ENCODE assay signal across 29 cellular contexts in the genomic region with DNA sequence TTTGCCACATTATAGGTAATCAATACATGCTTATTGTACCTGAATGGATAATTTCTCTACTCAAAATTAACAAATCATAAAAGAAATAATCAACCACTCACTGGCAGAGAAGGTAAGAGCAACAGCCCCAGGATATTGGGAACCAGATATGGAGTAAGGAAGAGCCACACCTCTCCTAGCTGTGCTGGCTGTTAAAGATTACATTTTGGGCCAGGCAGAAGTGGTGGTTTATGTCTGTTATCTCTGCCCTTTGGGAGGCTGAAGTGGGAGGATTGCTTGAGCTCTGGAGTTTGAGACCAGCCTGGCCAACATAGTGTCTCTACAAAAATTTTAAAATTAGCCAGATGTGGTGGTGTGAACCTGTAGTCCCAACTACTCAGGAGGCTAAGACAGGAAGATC. TPM values are rescaled to one million over a fixed set of nuclear protein-coding genes. Genes with fewer than 3 reads are reported as not detected.
"Had no signal": no experiment of that assay in that cellular context is flagged by ENCODE, and none has a peak within 500 bp of the region (broad histone marks: within the 10 kb centered on the region; RNA-seq: fewer than 3 reads in every experiment).

No MANE protein-coding gene starts in this region.

- DNase-seq: dermis blood vessel endothelial cell; dorsolateral prefrontal cortex; effector CD4-positive, alpha-beta T cell; effector memory CD4-positive, alpha-beta T cell; esophagus squamous epithelium; foreskin fibroblast; foreskin melanocyte; gastrocnemius medialis; glutamatergic neuron; head of caudate nucleus; heart right ventricle; hippocampal formation; kidney; kidney glomerular epithelial cell; left lung; left ventricle myocardium superior; lower lobe of right lung; mesenchymal stem cell; mucosa of descending colon; naive B cell; naive thymus-derived CD8-positive, alpha-beta T cell had no signal

- ATAC-seq: esophagus mucosa; gastrocnemius medialis; heart right ventricle; left lung; left ventricle myocardium superior; lower lobe of right lung; mucosa of descending colon; naive thymus-derived CD8-positive, alpha-beta T cell had no signal

- FAIRE-seq: colon, endothelial cell of umbilical vein, islet of Langerhans, kidney had no signal

RNA-seq across cellular contexts. Expression of gene BHMT, which starts 56.4 kb away (rescaled TPM):
- total RNA-seq: dermis blood vessel endothelial cell; endothelial cell of umbilical vein; glomerular endothelial cell; heart right ventricle; left ventricle myocardium superior; lower lobe of right lung; lung microvascular endothelial cell; mesothelial cell of epicardium; myocyte; naive thymus-derived CD8-positive, alpha-beta T cell had no signal
